ENCODE assay signal across 9 cellular contexts in the genomic region with DNA sequence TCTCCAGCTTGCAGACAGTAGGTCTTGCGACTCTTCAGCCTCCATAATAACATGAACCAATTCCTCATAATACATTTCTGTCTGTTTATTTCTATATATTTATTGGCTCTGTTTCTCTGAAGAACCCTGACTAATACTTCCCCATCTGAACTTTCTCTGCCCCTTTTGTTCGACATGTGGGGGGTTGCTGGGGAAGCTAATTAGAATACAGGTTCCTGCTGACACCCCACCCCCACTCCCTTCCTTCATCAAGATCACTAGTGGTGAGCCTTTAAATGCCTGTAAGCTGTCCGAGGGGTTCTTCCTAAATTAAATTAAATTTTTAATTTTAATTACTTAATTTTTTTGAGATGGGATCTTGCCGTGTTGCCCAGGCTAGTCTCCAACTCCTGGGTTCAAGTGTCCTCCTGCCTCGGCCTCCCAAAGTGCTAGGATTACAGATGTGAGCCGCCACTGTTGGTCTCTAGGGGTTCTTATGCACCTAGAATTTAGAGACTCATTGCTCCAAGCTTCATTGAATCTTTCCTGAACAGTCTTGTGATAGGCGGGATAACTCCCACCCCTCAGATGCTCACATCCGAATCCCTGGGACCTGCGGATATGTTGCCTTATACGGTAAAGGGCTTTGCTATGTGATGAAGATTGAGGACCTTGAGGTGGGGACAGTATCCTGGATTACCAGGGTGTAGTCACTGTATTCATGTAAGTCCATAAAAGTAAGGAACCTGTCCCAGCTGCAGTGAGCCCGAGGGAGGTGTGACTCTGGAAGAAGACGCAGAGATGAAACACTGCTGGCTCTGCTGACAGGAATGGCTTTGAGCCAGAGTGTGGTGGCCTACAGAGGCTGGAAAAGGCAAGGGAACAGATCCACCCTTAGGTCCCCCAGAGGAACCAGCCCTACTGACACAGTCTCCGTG. TPM values are rescaled to one million over a fixed set of nuclear protein-coding genes. Genes with fewer than 3 reads are reported as not detected.
A peak's percentile ranks its signal among the peaks of the same experiment; 100 is the strongest.
DNase-seq lines count a peak whose midpoint lies in the region; ATAC-seq and TF ChIP-seq lines count a peak whose summit lies in the region.
"Had no signal": no experiment of that assay in that cellular context is flagged by ENCODE, and none has a peak within 500 bp of the region (broad histone marks: within the 10 kb centered on the region; RNA-seq: fewer than 3 reads in every experiment).

No MANE protein-coding gene starts in this region.

- POLR2A ChIA-PET in HCT116 (lab: Charles Lee), result no interaction called here

- H3K79me2 ChIP-seq in HCT116 (ENCODE audit: insufficient read depth, low read length), result peaks cover 98% of the 10 kb centered on the region

- H4K20me1 ChIP-seq in HCT116 (ENCODE audit: insufficient read depth), result peaks cover 3% of the 10 kb centered on the region; the same call in 1 of the 2 replicates

- RAD21 ChIA-PET in HCT116 (lab: Charles Lee; ENCODE audit: low non-redundant PET in 1 of 2, low total read pairs in 2 of 2, uncharacterized antibody in 2 of 2, unreplicated experiment in 2 of 2), result no interaction called here

- H3K4me1 Mint-ChIP-seq in activated T-helper 1 cell treated with anti-CD3 and anti-CD28 coated beads, Interleukin-12 subunit alpha, Interleukin-12 subunit beta, Interleukin-2, Interleukin-4 antibody, amounts not matched to agents 30 ng/mL and 10 ng/mL and 1 ng/mL, durations not matched to agents 14 hours and 24 hours and 36 hours (ENCODE audit: low read depth), result peaks cover 67% of the 10 kb centered on the region

- BruUV-seq in HCT116 (replicated peaks; lab: Mats Ljungman, UMichigan), result no TSS peak

- CTCF ChIA-PET in HCT116 (lab: Charles Lee), result interaction anchor here (0.8 to 2.5 kb wide), 2 partner anchors 26 to 80 kb away, joined by 3 to 8 read pairs; a partner anchor contains a TSS

- TF ChIP-seq CTCF in BE2C (IDR thresholded peaks at IDR 0.05; ENCODE audit: low read depth, low read length) (no peak), HCT116 (IDR thresholded peaks at IDR 0.05 in 2 of 3, conservative IDR thresholded peaks at IDR 0.05 in 1 of 3; ENCODE audit: borderline replicate concordance in 1 of 3, insufficient read depth in 1 of 3, low read depth in 2 of 3, low read length in 2 of 3) (no peak), upper lobe of right lung (IDR thresholded peaks at IDR 0.05) (no peak)

- H2AFZ ChIP-seq in HCT116 (ENCODE audit: low read depth, low read length, poor library complexity, severe bottlenecking), result no peak overlapping the region

- peaks cover 2% of the 10 kb centered on the region for H3K36me3 Mint-ChIP-seq in activated T-helper 1 cell treated with anti-CD3 and anti-CD28 coated beads, Interleukin-12 subunit alpha, Interleukin-12 subunit beta, Interleukin-2, Interleukin-4 antibody, amounts not matched to agents 30 ng/mL and 10 ng/mL and 1 ng/mL, durations not matched to agents 14 hours and 24 hours and 36 hours (ENCODE audit: low read depth)

- no peaks in the 10 kb centered on the region; the same call in 1 of the 2 replicates for H3K36me3 ChIP-seq in BE2C
- H3K36me3 ChIP-seq in HCT116 (ENCODE audit: control insufficient read depth in 1 of 2, insufficient read depth in 2 of 2, low read length in 2 of 2), result no peaks in the 10 kb centered on the region
- no peaks in the 10 kb centered on the region for H3K36me3 ChIP-seq in mucosa of stomach (ENCODE audit: control insufficient read depth, insufficient read depth, low read length)
- no peaks in the 10 kb centered on the region for H3K36me3 ChIP-seq in upper lobe of right lung

- H3K4me2 ChIP-seq in HCT116 (ENCODE audit: low read length), result peak overlapping the region; percentile 84

- intact Hi-C loops in HCT116 (cut with micrococcal nuclease) (no loop called here), upper lobe of right lung (cut with DNase I) (no loop called here)
- intact Hi-C loops in activated T-helper 1 cell treated with anti-CD3 and anti-CD28 coated beads, Interleukin-12 subunit alpha, Interleukin-12 subunit beta, Interleukin-2, Interleukin-4 antibody, amounts not matched to agents 30 ng/mL and 10 ng/mL and 1 ng/mL, durations not matched to agents 14 hours and 24 hours and 36 hours (cut with micrococcal nuclease), result no loop called here

- H3K27ac ChIP-seq in HCT116 (ENCODE audit: low read depth, low read length) (peak overlapping the region; percentile 53; the same call in 1 of the 2 replicates), upper lobe of right lung (no peak overlapping the region)

- TF ChIP-seq RAD21 in HCT116 (IDR thresholded peaks at IDR 0.05; ENCODE audit: low read depth), result no peak

- H3K27me3 ChIP-seq in BE2C (no peaks in the 10 kb centered on the region), HCT116 (ENCODE audit: insufficient read depth, low read length) (no peaks in the 10 kb centered on the region), mucosa of stomach (ENCODE audit: control insufficient read depth, insufficient read depth, low read length) (no peaks in the 10 kb centered on the region), upper lobe of right lung (no peaks in the 10 kb centered on the region)

- H3K9me3 ChIP-seq in BE2C (no peaks in the 10 kb centered on the region), HCT116 (ENCODE audit: control insufficient read depth in 1 of 2, insufficient read depth in 1 of 2, low read depth in 1 of 2, low read length in 2 of 2) (no peaks in the 10 kb centered on the region), mucosa of stomach (ENCODE audit: control insufficient read depth, low read length) (no peaks in the 10 kb centered on the region), upper lobe of right lung (no peaks in the 10 kb centered on the region)

- H3K27ac Mint-ChIP-seq in activated T-helper 1 cell treated with anti-CD3 and anti-CD28 coated beads, Interleukin-12 subunit alpha, Interleukin-12 subunit beta, Interleukin-2, Interleukin-4 antibody, amounts not matched to agents 30 ng/mL and 10 ng/mL and 1 ng/mL, durations not matched to agents 14 hours and 24 hours and 36 hours, result no peak overlapping the region

- no peaks in the 10 kb centered on the region for H3K9me2 ChIP-seq in HCT116 (ENCODE audit: insufficient read depth)

- no peak for TF ChIP-seq POLR2A in HCT116 (IDR thresholded peaks at IDR 0.05; ENCODE audit: borderline replicate concordance, extremely low read depth, insufficient read depth, insufficient read length)

- no peaks in the 10 kb centered on the region for H3K9me3 Mint-ChIP-seq in activated T-helper 1 cell treated with anti-CD3 and anti-CD28 coated beads, Interleukin-12 subunit alpha, Interleukin-12 subunit beta, Interleukin-2, Interleukin-4 antibody, amounts not matched to agents 30 ng/mL and 10 ng/mL and 1 ng/mL, durations not matched to agents 14 hours and 24 hours and 36 hours

- H3K4me3 Mint-ChIP-seq in activated T-helper 1 cell treated with anti-CD3 and anti-CD28 coated beads, Interleukin-12 subunit alpha, Interleukin-12 subunit beta, Interleukin-2, Interleukin-4 antibody, amounts not matched to agents 30 ng/mL and 10 ng/mL and 1 ng/mL, durations not matched to agents 14 hours and 24 hours and 36 hours, result peak overlapping the region; percentile 86

- no peaks in the 10 kb centered on the region for H3K27me3 Mint-ChIP-seq in activated T-helper 1 cell treated with anti-CD3 and anti-CD28 coated beads, Interleukin-12 subunit alpha, Interleukin-12 subunit beta, Interleukin-2, Interleukin-4 antibody, amounts not matched to agents 30 ng/mL and 10 ng/mL and 1 ng/mL, durations not matched to agents 14 hours and 24 hours and 36 hours (ENCODE audit: insufficient read depth)

- DNase-seq in BE2C (peak; percentile 34), HCT116 (ENCODE audit: low read depth, low spot score) (no peak), GF-D8 (lab: John Stamatoyannopoulos, UW) (no peak), upper lobe of right lung (no peak)
- no peak for DNase-seq in activated T-helper 1 cell treated with anti-CD3 and anti-CD28 coated beads, Interleukin-12 subunit alpha, Interleukin-12 subunit beta, Interleukin-2, Interleukin-4 antibody, amounts not matched to agents 30 ng/mL and 10 ng/mL and 1 ng/mL, durations not matched to agents 14 hours and 24 hours and 36 hours (ENCODE audit: low spot score)
- DNase-seq: NCI-H2107 had no signal

- H3K4me1 ChIP-seq in BE2C (peaks cover 42% of the 10 kb centered on the region), HCT116 (ENCODE audit: control insufficient read depth in 1 of 2, insufficient read depth in 2 of 2, low read length in 2 of 2) (peaks cover 46 to 72% of the 10 kb centered on the region in 2 experiments), mucosa of stomach (ENCODE audit: control insufficient read depth, insufficient read depth, low read length) (peaks cover 57% of the 10 kb centered on the region), upper lobe of right lung (peaks cover 89% of the 10 kb centered on the region)

- H3K9ac ChIP-seq in HCT116 (ENCODE audit: low read length), result 0 out of 2 replicates have a peak overlapping the region, but pooled peaks have one; percentile 47
- peak overlapping the region; percentile 24 for H3K9ac ChIP-seq in mucosa of stomach (ENCODE audit: low read length)

- ATAC-seq in HCT116 (no peak), upper lobe of right lung (no peak), GM21526 (IDR thresholded peaks at IDR 0.05; ENCODE audit: low FRiP score, unreplicated experiment) (no peak), HG02642 (IDR thresholded peaks at IDR 0.05; ENCODE audit: poor library complexity, unreplicated experiment) (no peak)

- H3K4me3 ChIP-seq in BE2C (ENCODE audit: low read depth, low read length) (no peak overlapping the region), HCT116 (replicated peaks in 1 of 2; ENCODE audit: low read depth in 1 of 2, low read length in 2 of 2) (no peak overlapping the region), mucosa of stomach (ENCODE audit: low read length) (no peak overlapping the region), upper lobe of right lung (no peak overlapping the region)

TF ChIP-seq in HCT116, 20 proteins besides CTCF, POLR2A, EP300 and RAD21 (continues in another document):
- no peak for TF ChIP-seq ZFX (IDR thresholded peaks at IDR 0.05)
- no peak for TF ChIP-seq FOSL1 (IDR thresholded peaks at IDR 0.05; ENCODE audit: low read depth)
- TF ChIP-seq, protein P1, sequence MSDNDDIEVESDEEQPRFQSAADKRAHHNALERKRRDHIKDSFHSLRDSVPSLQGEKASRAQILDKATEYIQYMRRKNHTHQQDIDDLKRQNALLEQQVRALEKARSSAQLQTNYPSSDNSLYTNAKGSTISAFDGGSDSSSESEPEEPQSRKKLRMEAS (IDR thresholded peaks at IDR 0.05), result no peak
- TF ChIP-seq CEBPB (IDR thresholded peaks at IDR 0.05; ENCODE audit: low read depth), result no peak
- no peak for TF ChIP-seq SIN3A (IDR thresholded peaks at IDR 0.05; ENCODE audit: low read depth)
- no peak for TF ChIP-seq CBX3 (IDR thresholded peaks at IDR 0.05; ENCODE audit: low read depth)

RNA-seq across cellular contexts. Expression of a gene that starts 26.2 kb away (rescaled TPM):
- polyA plus RNA-seq in BE2C (2012; ENCODE audit: insufficient read depth, insufficient read length, low read depth), result 102 TPM
- total RNA-seq in HCT116 (2021; ENCODE audit: unreplicated experiment) (111 TPM), upper lobe of right lung (160 TPM)
- 173 and 207 TPM in 2 replicates for polyA plus RNA-seq in HCT116 (2012)
- total RNA-seq in activated T-helper 1 cell treated with anti-CD3 and anti-CD28 coated beads, Interleukin-12 subunit alpha, Interleukin-12 subunit beta, Interleukin-2, Interleukin-4 antibody, amounts not matched to agents 30 ng/mL and 10 ng/mL and 1 ng/mL, durations not matched to agents 14 hours and 24 hours and 36 hours, result 59.6 and 62.4 TPM in 2 replicates
